ENCODE assay signal across 19 cellular contexts in genomic region chr6:16883414-16883813, GRCh38.
"Had no signal": no experiment of that assay in that cellular context is flagged by ENCODE, and none has a peak within 500 bp of the region (broad histone marks: within the 10 kb centered on the region; RNA-seq: fewer than 3 reads in every experiment).

No MANE protein-coding gene starts in this region.

- H3K4me1 ChIP-seq: gastrocnemius medialis, lower lobe of right lung, prostate gland, right atrium auricular region, sigmoid colon, stomach, thyroid gland had no signal

- DNase-seq: dorsolateral prefrontal cortex; effector CD4-positive, alpha-beta T cell; foreskin fibroblast; gastrocnemius medialis; head of caudate nucleus; left ventricle myocardium superior; lower lobe of right lung; naive thymus-derived CD8-positive, alpha-beta T cell; nephron progenitor cell; nucleus accumbens; sigmoid colon; stimulated activated CD4-positive, alpha-beta T cell treated with anti-CD3 and anti-CD28 coated beads, Interleukin-2, amount 100 ng/mL, for 24 hours; stimulated activated CD4-positive, alpha-beta T cell treated with anti-CD3 and anti-CD28 coated beads, Interleukin-4, amount 100 ng/mL, for 24 hours; stimulated activated naive CD4-positive, alpha-beta T cell treated with Interleukin-2 at 50 U/mL for 16 hours; stomach; thyroid gland had no signal

- H3K4me3 ChIP-seq: dorsolateral prefrontal cortex, gastrocnemius medialis, lower lobe of right lung, prostate gland, right atrium auricular region, sigmoid colon, stomach, thyroid gland had no signal

- H3K27me3 ChIP-seq: dorsolateral prefrontal cortex, gastrocnemius medialis, right atrium auricular region, sigmoid colon, stomach, thyroid gland had no signal

- H3K9me3 ChIP-seq: gastrocnemius medialis, lower lobe of right lung, prostate gland, right atrium auricular region, sigmoid colon, thyroid gland had no signal

- ATAC-seq: gastrocnemius medialis; left ventricle myocardium superior; lower lobe of right lung; naive thymus-derived CD8-positive, alpha-beta T cell; stimulated activated effector memory CD8-positive, alpha-beta T cell treated with anti-CD3 and anti-CD28 coated beads, Interleukin-12 subunit alpha, Interleukin-12 subunit beta, amount 100 ng/mL, for 72 hours had no signal

- H3K36me3 ChIP-seq: gastrocnemius medialis, lower lobe of right lung, prostate gland, right atrium auricular region, sigmoid colon, stomach, thyroid gland had no signal

- H3K27ac ChIP-seq: dorsolateral prefrontal cortex, gastrocnemius medialis, lower lobe of right lung, prostate gland, right atrium auricular region, sigmoid colon, stomach, thyroid gland had no signal
